In genomic region chr5:150625831-150626746, GRCh38 we compare ENCODE assay signal across 9 cellular contexts. TPM values are rescaled to one million over a fixed set of nuclear protein-coding genes. Genes with fewer than 3 reads are reported as not detected.
DNase-seq lines count a peak whose midpoint lies in the region; ATAC-seq and TF ChIP-seq lines count a peak whose summit lies in the region.
"Had no signal": no experiment of that assay in that cellular context is flagged by ENCODE, and none has a peak within 500 bp of the region (broad histone marks: within the 10 kb centered on the region; RNA-seq: fewer than 3 reads in every experiment).

No MANE protein-coding gene starts in this region.

- H3K27ac Mint-ChIP-seq in stimulated activated naive CD8-positive, alpha-beta T cell treated with anti-CD3 and anti-CD28 coated beads, Interleukin-15, Interleukin-2, amounts not matched to agents 100 ng/mL and 50 ng/mL, for 24 hours, result no peak overlapping the region
- H3K27ac Mint-ChIP-seq: T-helper 1 cell treated with Interleukin-12 subunit alpha and Interleukin-12 subunit beta and Interleukin-4 antibody, amounts not matched to agents 30 μg/mL and 1 μg/mL, for 36 hours had no signal

- no peaks in the 10 kb centered on the region for H3K27me3 ChIP-seq in esophagus muscularis mucosa

- H3K4me1 ChIP-seq in esophagus muscularis mucosa, result peaks cover 56 to 82% (median 76%) of the 10 kb centered on the region in 4 donors

- no peak for TF ChIP-seq EP300 in esophagus muscularis mucosa (IDR thresholded peaks at IDR 0.05)

- H3K9me3 ChIP-seq in esophagus muscularis mucosa, result no peaks in the 10 kb centered on the region

- intact Hi-C loops in esophagus muscularis mucosa (cut with DNase I), result no loop called here

- no peak for TF ChIP-seq CTCF in esophagus muscularis mucosa (IDR thresholded peaks at IDR 0.05)

- H3K36me3 ChIP-seq in esophagus muscularis mucosa, result peaks cover 0 to 10% (median 0%) of the 10 kb centered on the region in 4 donors

- DNase-seq in esophagus muscularis mucosa (ENCODE audit: extremely low spot score), result no peak
- DNase-seq in DMS53 (lab: John Stamatoyannopoulos, UW), result no peak
- no peak for DNase-seq in cerebellum (ENCODE audit: low spot score)
- no peak for DNase-seq in OCI-M2 (lab: John Stamatoyannopoulos, UW; ENCODE audit: unreplicated experiment)
- no peak for DNase-seq in NCI-H1694 treated with DMSO at 0.1 percent for 48 hours (lab: John Stamatoyannopoulos, UW)

- H3K27ac ChIP-seq in esophagus muscularis mucosa (replicated peaks in 1 of 4), result peak overlapping the region; percentile 84 to 94 (median 86)

- no peak for TF ChIP-seq POLR2A in esophagus muscularis mucosa (IDR thresholded peaks at IDR 0.05; ENCODE audit: low read depth)

- ATAC-seq in GM19372 (IDR thresholded peaks at IDR 0.05; ENCODE audit: low read depth, unreplicated experiment), result peak; percentile 42
- peak; percentile 39 for ATAC-seq in HG03280 (IDR thresholded peaks at IDR 0.05; ENCODE audit: unreplicated experiment)

- H3K36me3 Mint-ChIP-seq in stimulated activated naive CD8-positive, alpha-beta T cell treated with anti-CD3 and anti-CD28 coated beads, Interleukin-15, Interleukin-2, amounts not matched to agents 100 ng/mL and 50 ng/mL, for 24 hours (ENCODE audit: low read depth), result no peaks in the 10 kb centered on the region

- peak overlapping the region; percentile 63 to 93 (median 77) for H3K4me3 ChIP-seq in esophagus muscularis mucosa

- peaks cover 25% of the 10 kb centered on the region for H3K27me3 Mint-ChIP-seq in stimulated activated naive CD8-positive, alpha-beta T cell treated with anti-CD3 and anti-CD28 coated beads, Interleukin-15, Interleukin-2, amounts not matched to agents 100 ng/mL and 50 ng/mL, for 24 hours

- WGBS in esophagus muscularis mucosa, result 71% methylated on average over 8 of the region's 10 CpGs

- H3K9me3 Mint-ChIP-seq in stimulated activated naive CD8-positive, alpha-beta T cell treated with anti-CD3 and anti-CD28 coated beads, Interleukin-15, Interleukin-2, amounts not matched to agents 100 ng/mL and 50 ng/mL, for 24 hours, result no peaks in the 10 kb centered on the region
- H3K9me3 Mint-ChIP-seq: T-helper 1 cell treated with Interleukin-12 subunit alpha and Interleukin-12 subunit beta and Interleukin-4 antibody, amounts not matched to agents 30 μg/mL and 1 μg/mL, for 36 hours had no signal

- H3K4me3 Mint-ChIP-seq in stimulated activated naive CD8-positive, alpha-beta T cell treated with anti-CD3 and anti-CD28 coated beads, Interleukin-15, Interleukin-2, amounts not matched to agents 100 ng/mL and 50 ng/mL, for 24 hours, result peak overlapping the region; percentile 66
- H3K4me3 Mint-ChIP-seq: T-helper 1 cell treated with Interleukin-12 subunit alpha and Interleukin-12 subunit beta and Interleukin-4 antibody, amounts not matched to agents 30 μg/mL and 1 μg/mL, for 36 hours had no signal

- H3K4me1 Mint-ChIP-seq in stimulated activated naive CD8-positive, alpha-beta T cell treated with anti-CD3 and anti-CD28 coated beads, Interleukin-15, Interleukin-2, amounts not matched to agents 100 ng/mL and 50 ng/mL, for 24 hours (ENCODE audit: low read depth), result peaks cover 30% of the 10 kb centered on the region

RNA-seq across cellular contexts. Expression of gene SYNPO, which starts 14.4 kb away (rescaled TPM):
- total RNA-seq in esophagus muscularis mucosa, result 10 to 100 TPM; 20.4 to 54.0 (median 39.3) TPM
- total RNA-seq in cerebellum, result 1.4 TPM

RNA-seq across cellular contexts. Expression of gene MYOZ3, which starts 35.0 kb away (rescaled TPM):
- total RNA-seq in esophagus muscularis mucosa (1 to 10 TPM in 1 of 4 donors, under 1 TPM in 2, not detected in 1; 0.17 to 1.2 (median 0.46) TPM), cerebellum (1.8 TPM)
